ENCODE assay signal across 10 cellular contexts in genomic region chr11:13260963-13261599, GRCh38. TPM values are rescaled to one million over a fixed set of nuclear protein-coding genes. Genes with fewer than 3 reads are reported as not detected.
A peak's percentile ranks its signal among the peaks of the same experiment; 100 is the strongest.
DNase-seq lines count a peak whose midpoint lies in the region; ATAC-seq, FAIRE-seq and TF ChIP-seq lines count a peak whose summit lies in the region.
"Had no signal": no experiment of that assay in that cellular context is flagged by ENCODE, and none has a peak within 500 bp of the region (broad histone marks: within the 10 kb centered on the region; RNA-seq: fewer than 3 reads in every experiment).

No MANE protein-coding gene starts in this region.

- H2AFZ ChIP-seq in GM23248 (peak overlapping the region; percentile 69), smooth muscle cell (ENCODE audit: low read depth) (no peak overlapping the region)

- H3F3A ChIP-seq in GM23248 (ENCODE audit: insufficient read depth), result peaks cover 35% of the 10 kb centered on the region
- H3F3A ChIP-seq in smooth muscle cell (ENCODE audit: low read depth), result peaks cover 4% of the 10 kb centered on the region

- H3K27ac Mint-ChIP-seq in activated T-cell treated with anti-CD3 and anti-CD28 coated beads, Interleukin-2, amount 50 U/mL, for 72 hours, result no peak overlapping the region
- H3K27ac Mint-ChIP-seq: activated T-helper 2 cell treated with anti-CD3 and anti-CD28 coated beads, Interferon-gamma antibody, Interleukin-2, Interleukin-4, amounts not matched to agents 10 μg/mL and 5 μg/mL and 100 μg/mL, durations not matched to agents 14 hours and 24 hours and 36 hours had no signal

- peak; percentile 35 for ATAC-seq in body of pancreas
- no peak for ATAC-seq in activated T-cell treated with anti-CD3 and anti-CD28 coated beads, Interleukin-2, amount 50 U/mL, for 72 hours (replicated peaks in 1 of 2)
- no peak for ATAC-seq in GM18505 (IDR thresholded peaks at IDR 0.05; ENCODE audit: unreplicated experiment)
- no peak for ATAC-seq in HG02798 (IDR thresholded peaks at IDR 0.05; ENCODE audit: poor library complexity, unreplicated experiment)

- peaks cover 18% of the 10 kb centered on the region for H3K4me1 Mint-ChIP-seq in activated T-cell treated with anti-CD3 and anti-CD28 coated beads, Interleukin-2, amount 50 U/mL, for 72 hours (ENCODE audit: low read depth)

- H4K20me1 ChIP-seq in GM23248 (ENCODE audit: insufficient read depth) (no peaks in the 10 kb centered on the region), smooth muscle cell (ENCODE audit: low read depth) (no peaks in the 10 kb centered on the region)

- H3K27me3 ChIP-seq in GM23248 (replicated peaks; ENCODE audit: insufficient read depth), result no peaks in the 10 kb centered on the region
- no peaks in the 10 kb centered on the region for H3K27me3 ChIP-seq in body of pancreas
- no peaks in the 10 kb centered on the region for H3K27me3 ChIP-seq in smooth muscle cell (ENCODE audit: low read depth)
- H3K27me3 ChIP-seq in colonic mucosa, result no peaks in the 10 kb centered on the region

- H3K9ac ChIP-seq in GM23248, result peak overlapping the region; percentile 84
- no peak overlapping the region for H3K9ac ChIP-seq in kidney (ENCODE audit: low read length in 2 of 2)
- peak overlapping the region; percentile 62 for H3K9ac ChIP-seq in smooth muscle cell (ENCODE audit: low read depth)
- H3K9ac ChIP-seq in colonic mucosa (ENCODE audit: low read depth in 2 of 2, low read length in 2 of 2), result no peak overlapping the region

- DNase-seq in GM23248 (peak; percentile 76), body of pancreas (peak in 1 of 4 donors; percentile 18), kidney (peak; percentile 71), smooth muscle cell (lab: John Stamatoyannopoulos, UW; ENCODE audit: unreplicated experiment) (no peak), colonic mucosa (no peak)
- DNase-seq in activated T-cell treated with anti-CD3 and anti-CD28 coated beads, Interleukin-2, amount 50 U/mL, for 72 hours, result no peak
- DNase-seq: NCI-H446 had no signal

- intact Hi-C loops in body of pancreas (cut with DNase I), result no loop called here
- intact Hi-C loops in kidney (cut with DNase I), result no loop called here
- intact Hi-C loops in colonic mucosa (cut with DNase I), result no loop called here

- H3K79me2 ChIP-seq in GM23248 (ENCODE audit: insufficient read depth) (no peaks in the 10 kb centered on the region), smooth muscle cell (ENCODE audit: low read depth) (no peaks in the 10 kb centered on the region)

- H3K4me2 ChIP-seq in GM23248 (ENCODE audit: unreplicated experiment) (peak overlapping the region; percentile 77), smooth muscle cell (peak overlapping the region; percentile 11)

- in situ Hi-C loops in GM23248 (cut with MboI), result no loop called here

- peaks cover 23% of the 10 kb centered on the region for H3K27me3 Mint-ChIP-seq in activated T-cell treated with anti-CD3 and anti-CD28 coated beads, Interleukin-2, amount 50 U/mL, for 72 hours (ENCODE audit: low read depth)

- no peaks in the 10 kb centered on the region for H3K36me3 Mint-ChIP-seq in activated T-cell treated with anti-CD3 and anti-CD28 coated beads, Interleukin-2, amount 50 U/mL, for 72 hours (ENCODE audit: insufficient read depth in 2 of 2)

- H3K4me3 Mint-ChIP-seq in activated T-cell treated with anti-CD3 and anti-CD28 coated beads, Interleukin-2, amount 50 U/mL, for 72 hours, result no peak overlapping the region

- H3K4me3 ChIP-seq in GM23248, result peak overlapping the region; percentile 48
- H3K4me3 ChIP-seq in body of pancreas, result no peak overlapping the region
- H3K4me3 ChIP-seq in kidney (ENCODE audit: low read length in 2 of 2), result no peak overlapping the region
- no peak overlapping the region for H3K4me3 ChIP-seq in smooth muscle cell
- H3K4me3 ChIP-seq in colonic mucosa, result no peak overlapping the region

- H3K27ac ChIP-seq in GM23248 (peak overlapping the region; percentile 99), body of pancreas (peak overlapping the region in 2 of 4 donors; percentile 24 to 34), kidney (ENCODE audit: low read depth in 2 of 2, low read length in 2 of 2) (peak overlapping the region; percentile 57 to 75), smooth muscle cell (ENCODE audit: low read depth) (peak overlapping the region; percentile 95), colonic mucosa (no peak overlapping the region)

- no peaks in the 10 kb centered on the region for H3K9me3 Mint-ChIP-seq in activated T-cell treated with anti-CD3 and anti-CD28 coated beads, Interleukin-2, amount 50 U/mL, for 72 hours
- H3K9me3 Mint-ChIP-seq: activated T-helper 2 cell treated with anti-CD3 and anti-CD28 coated beads, Interferon-gamma antibody, Interleukin-2, Interleukin-4, amounts not matched to agents 10 μg/mL and 5 μg/mL and 100 μg/mL, durations not matched to agents 14 hours and 24 hours and 36 hours had no signal

- peaks cover 36% of the 10 kb centered on the region for H3K4me1 ChIP-seq in GM23248 (ENCODE audit: insufficient read depth)
- H3K4me1 ChIP-seq in body of pancreas, result no peaks in the 10 kb centered on the region
- peaks cover 0 to 4% of the 10 kb centered on the region in 2 donors for H3K4me1 ChIP-seq in kidney (ENCODE audit: control insufficient read depth in 1 of 2, insufficient read depth in 1 of 2, low read depth in 1 of 2, low read length in 2 of 2)
- peaks cover 16% of the 10 kb centered on the region for H3K4me1 ChIP-seq in smooth muscle cell (ENCODE audit: low read depth)
- no peaks in the 10 kb centered on the region for H3K4me1 ChIP-seq in colonic mucosa

- no peak for TF ChIP-seq POLR2A in body of pancreas (IDR thresholded peaks at IDR 0.05)
- no peak for TF ChIP-seq POLR2A in GM18505 (IDR thresholded peaks at IDR 0.05; ENCODE audit: borderline replicate concordance, extremely low read depth, insufficient read depth, insufficient read length)

- no peaks in the 10 kb centered on the region for H3K36me3 ChIP-seq in GM23248 (ENCODE audit: low read depth)
- H3K36me3 ChIP-seq in body of pancreas (replicated peaks in 1 of 2; ENCODE audit: insufficient read depth in 1 of 2, low read depth in 2 of 2), result no peaks in the 10 kb centered on the region
- no peaks in the 10 kb centered on the region for H3K36me3 ChIP-seq in kidney (ENCODE audit: control insufficient read depth in 1 of 2, insufficient read depth in 2 of 2, low read length in 2 of 2)
- H3K36me3 ChIP-seq in smooth muscle cell (ENCODE audit: low read depth), result no peaks in the 10 kb centered on the region
- no peaks in the 10 kb centered on the region for H3K36me3 ChIP-seq in colonic mucosa

- TF ChIP-seq CTCF in body of pancreas (IDR thresholded peaks at IDR 0.05) (no peak), kidney (IDR thresholded peaks at IDR 0.05; ENCODE audit: borderline replicate concordance, extremely low read depth, insufficient read depth) (no peak), smooth muscle cell (IDR thresholded peaks at IDR 0.05; ENCODE audit: borderline replicate concordance, insufficient read depth, poor library complexity, severe bottlenecking) (no peak), colonic mucosa (IDR thresholded peaks at IDR 0.05) (no peak)

- H3K9me3 ChIP-seq in GM23248 (ENCODE audit: low read depth) (no peaks in the 10 kb centered on the region), body of pancreas (no peaks in the 10 kb centered on the region), kidney (ENCODE audit: control insufficient read depth in 1 of 2, low read length in 2 of 2) (no peaks in the 10 kb centered on the region), smooth muscle cell (replicated peaks; ENCODE audit: low read depth) (no peaks in the 10 kb centered on the region), colonic mucosa (no peaks in the 10 kb centered on the region)

- 26 to 27% methylated on average over 16 of the region's 16 CpGs for WGBS in GM23248 (ENCODE audit: low coverage in 1 of 2, low lambda C conversion rate in 2 of 2, missing lambda C conversion rate in 2 of 2), 2 experiments
- 66 to 69% methylated on average over 16 of the region's 16 CpGs for WGBS in body of pancreas, 2 donors
- WGBS in smooth muscle cell (ENCODE audit: low lambda C conversion rate), result 78% methylated on average over 16 of the region's 16 CpGs

- H3K9me2 ChIP-seq in GM23248 (ENCODE audit: insufficient read depth), result no peaks in the 10 kb centered on the region

- FAIRE-seq in kidney (lab: Jason Lieb, UNC), result no peak

RNA-seq across cellular contexts. Expression of gene BMAL1, which starts 16.5 kb away (rescaled TPM):
- 41.7 and 66.5 TPM in 2 replicates for total RNA-seq in GM23248 (2014; rRNA removed; shearing (Covaris generic))
- 31.9 and 34.9 TPM in 2 replicates for polyA plus RNA-seq in GM23248 (2016; fragmentation: Nextera tagmentation; extraction: Ambion mirVana)
- 10 to 100 TPM; 19.5 to 35.3 TPM for total RNA-seq in body of pancreas
- 20.6 TPM for total RNA-seq in kidney
- 9.2 TPM for polyA plus RNA-seq in kidney (ENCODE audit: insufficient read depth, low read depth, low replicate concordance)
- 24.5 and 27.2 TPM in 2 replicates for total RNA-seq in smooth muscle cell
- polyA plus RNA-seq in smooth muscle cell, result 9.9 and 21.2 TPM in 2 replicates
- total RNA-seq in activated T-cell treated with anti-CD3 and anti-CD28 coated beads, Interleukin-2, amount 50 U/mL, for 72 hours, result 10 to 100 TPM; 29.6 to 43.5 TPM
- total RNA-seq in colonic mucosa, result 10 to 100 TPM in 1 of 2 donors, 1 to 10 TPM in 1; 10.0 to 14.6 TPM

Comparison
In these comparisons a context has a peak if more than half of its experiments do, and no peak if none do; other contexts are left out.
1. DNase-seq: peak in GM23248 (single experiment) and kidney (single experiment); none in smooth muscle cell (single experiment), activated T-cell treated with anti-CD3 and anti-CD28 coated beads, Interleukin-2, amount 50 U/mL, for 72 hours (0 of 2) and colonic mucosa (single experiment).
2. H3K9ac ChIP-seq: peak in GM23248 (single experiment) and smooth muscle cell (single experiment); none in kidney (0 of 2) and colonic mucosa (0 of 2).